In the genomic region with DNA sequence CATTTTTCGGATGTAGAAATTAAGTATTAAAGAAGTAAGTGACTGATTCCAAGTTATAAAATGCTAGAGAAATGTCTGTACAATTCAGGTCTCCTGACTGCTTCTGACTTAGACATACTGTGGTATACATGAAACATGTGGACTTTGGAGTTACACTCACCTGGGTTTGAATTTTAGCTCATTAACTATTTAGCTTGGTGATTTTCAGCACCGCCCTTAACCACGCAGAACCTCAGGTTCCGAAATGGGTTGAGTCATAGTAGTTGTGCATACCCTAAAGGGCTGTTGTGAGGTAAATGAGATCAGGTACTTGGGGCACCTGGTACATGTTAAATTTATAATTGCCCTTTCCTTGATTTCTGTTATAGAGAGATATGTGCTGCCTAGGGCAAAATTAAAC, we compare ENCODE assay signal across 17 cellular contexts. TPM values are rescaled to one million over a fixed set of nuclear protein-coding genes. Genes with fewer than 3 reads are reported as not detected.
DNase-seq lines count a peak whose midpoint lies in the region; ATAC-seq, FAIRE-seq and TF ChIP-seq lines count a peak whose summit lies in the region.
"Had no signal": no experiment of that assay in that cellular context is flagged by ENCODE, and none has a peak within 500 bp of the region (broad histone marks: within the 10 kb centered on the region; RNA-seq: fewer than 3 reads in every experiment).

No MANE protein-coding gene starts in this region.

- no peak for TF ChIP-seq CTCF in osteoblast (IDR thresholded peaks at IDR 0.05; ENCODE audit: extremely low read depth, low read depth, low read length)

- H3K79me2 ChIP-seq in osteoblast (ENCODE audit: insufficient read depth, low read length): peaks cover 41% of the 10 kb centered on the region

- no peak overlapping the region for H2AFZ ChIP-seq in osteoblast (ENCODE audit: low read length)

- H3K36me3 ChIP-seq in osteoblast (ENCODE audit: insufficient read depth, low read length): peaks cover 46% of the 10 kb centered on the region

- no peak overlapping the region for H3K27ac ChIP-seq in epithelial cell of prostate
- no peak overlapping the region for H3K27ac ChIP-seq in osteoblast (ENCODE audit: low read depth, low read length)
- H3K27ac ChIP-seq: C4-2B had no signal

- H3K9me3 ChIP-seq in osteoblast (ENCODE audit: low read depth, low read length): no peaks in the 10 kb centered on the region
- H3K9me3 ChIP-seq: HAP-1 had no signal

- in situ Hi-C loops in SK-MEL-5 (cut with HindIII; ENCODE audit: low pct_unique_long_range_greater_than_20kb, low sequenced_read_pairs): no loop called here

- ATAC-seq in GM19395 (IDR thresholded peaks at IDR 0.05; ENCODE audit: unreplicated experiment): no peak

- no peaks in the 10 kb centered on the region for H3K4me1 ChIP-seq in osteoblast (ENCODE audit: insufficient read depth, low read length)

- FAIRE-seq in GM18507 (lab: Jason Lieb, UNC): peak; percentile 15
- FAIRE-seq: GM12892 had no signal

- no peak overlapping the region for H3K4me2 ChIP-seq in osteoblast (ENCODE audit: insufficient read depth, low read length)

- no peaks in the 10 kb centered on the region for H3K27me3 ChIP-seq in osteoblast (ENCODE audit: insufficient read depth, low read length)

- H3K4me3 ChIP-seq in osteoblast (ENCODE audit: insufficient read depth, low read length): no peak overlapping the region
- H3K4me3 ChIP-seq: HAP-1 had no signal

- DNase-seq in GM18507 (ENCODE audit: extremely low spot score, insufficient read length, low read depth) (no peak), SK-MEL-5 (ENCODE audit: low read depth, low spot score) (peak; percentile 51), epithelial cell of prostate (ENCODE audit: low read depth, low spot score) (peak; percentile 3), osteoblast (ENCODE audit: insufficient read length, low spot score, missing footprints) (peak; percentile 30)
- no peak for DNase-seq in NK-92 treated with Interleukin-12 subunit alpha and Interleukin-12 subunit beta, amount 100 ng/mL, for 24 hours (lab: John Stamatoyannopoulos, UW)
- DNase-seq in stimulated activated CD8-positive, alpha-beta memory T cell treated with anti-CD3 and anti-CD28 coated beads, Interleukin-4, amount 100 ng/mL, for 48 hours: no peak
- DNase-seq: DMS 273 treated with DMSO at 0.1 percent for 48 hours, GDM1, MV-4-11, NCI-H1417 treated with DMSO at 0.1 percent for 48 hours, NCI-H1930, NCI-H2171 treated with DMSO at 0.1 percent for 48 hours, NCI-H748 treated with DMSO at 0.1 percent for 48 hours had no signal

- H4K20me1 ChIP-seq in osteoblast (ENCODE audit: insufficient read depth, low read length): no peaks in the 10 kb centered on the region

RNA-seq across cellular contexts. Expression of gene UTS2B, which starts 32.9 kb away (rescaled TPM):
- total RNA-seq in SK-MEL-5 (2014; rRNA removed; shearing (Covaris generic)): 0.37 and 0.75 TPM in 2 replicates
- 0.39 and 0.52 TPM in 2 replicates for polyA plus RNA-seq in SK-MEL-5 (2015; cell fraction: cytosol; rRNA removed)
- polyA plus RNA-seq in SK-MEL-5 (2015; cell fraction: nucleus; rRNA removed): 0.42 and 1.4 TPM in 2 replicates
- 0.59 and 1.1 TPM in 2 replicates for total RNA-seq in osteoblast

RNA-seq across cellular contexts. Expression of gene CCDC50, which starts 34.0 kb away (rescaled TPM):
- total RNA-seq in SK-MEL-5 (2014; rRNA removed; shearing (Covaris generic)): 118 and 124 TPM in 2 replicates
- 113 and 120 TPM in 2 replicates for polyA plus RNA-seq in SK-MEL-5 (2015; cell fraction: cytosol; rRNA removed)
- 69.0 and 69.5 TPM in 2 replicates for polyA plus RNA-seq in SK-MEL-5 (2015; cell fraction: nucleus; rRNA removed)
- 74.8 and 78.2 TPM in 2 replicates for total RNA-seq in osteoblast

Comparison
In these comparisons a context has a peak if more than half of its experiments do, and no peak if none do; other contexts are left out.
1. DNase-seq: peak in SK-MEL-5 (single experiment), epithelial cell of prostate (single experiment) and osteoblast (single experiment); none in GM18507 (single experiment), NK-92 treated with Interleukin-12 subunit alpha and Interleukin-12 subunit beta, amount 100 ng/mL, for 24 hours (single experiment) and stimulated activated CD8-positive, alpha-beta memory T cell treated with anti-CD3 and anti-CD28 coated beads, Interleukin-4, amount 100 ng/mL, for 48 hours (single experiment).